ENCODE assay signal across 9 cellular contexts in genomic region chr11:5691963-5692358, GRCh38. TPM values are rescaled to one million over a fixed set of nuclear protein-coding genes. Genes with fewer than 3 reads are reported as not detected.
DNase-seq lines count a peak whose midpoint lies in the region; ATAC-seq lines count a peak whose summit lies in the region.
"Had no signal": no experiment of that assay in that cellular context is flagged by ENCODE, and none has a peak within 500 bp of the region (broad histone marks: within the 10 kb centered on the region; RNA-seq: fewer than 3 reads in every experiment).

No MANE protein-coding gene starts in this region.

- no peak overlapping the region for H2BK12ac ChIP-seq in mesenchymal stem cell (ENCODE audit: low read length in 2 of 2)

- H3K4me3 ChIP-seq in right cardiac atrium (ENCODE audit: low read length) = peak overlapping the region; percentile 83
- H3K4me3 ChIP-seq in mesenchymal stem cell (ENCODE audit: insufficient read depth in 1 of 2, low read depth in 1 of 2, low read length in 2 of 2) = peak overlapping the region in 1 of 2 experiments; percentile 86

- H3K4me1 ChIP-seq in right cardiac atrium (ENCODE audit: control insufficient read depth, insufficient read depth, low read length) (no peaks in the 10 kb centered on the region), mesenchymal stem cell (ENCODE audit: control insufficient read depth, insufficient read depth, low read depth, low read length) (peaks cover 7% of the 10 kb centered on the region)

- no peak for DNase-seq in right cardiac atrium
- DNase-seq in cardiac septum (ENCODE audit: low spot score) = no peak
- no peak for DNase-seq in activated CD4-positive, alpha-beta memory T cell treated with anti-CD3 and anti-CD28 coated beads, Interleukin-2, amount 10 ng/mL, durations not matched to agents 7 days and 5 days
- no peak for DNase-seq in mesenchymal stem cell
- no peak for DNase-seq in head of caudate nucleus
- DNase-seq in dermis blood vessel endothelial cell = no peak
- DNase-seq in stimulated activated CD4-positive, alpha-beta T cell treated with anti-CD3 and anti-CD28 coated beads, Interleukin-12 subunit alpha, Interleukin-12 subunit beta, amount 100 ng/mL, for 4 hours = no peak
- no peak for DNase-seq in stimulated activated CD4-positive, alpha-beta T cell treated with anti-CD3 and anti-CD28 coated beads, Interleukin-4, amount 100 ng/mL, for 4 hours

- ATAC-seq in right cardiac atrium = no peak

- POLR2A ChIA-PET in activated CD4-positive, alpha-beta memory T cell treated with anti-CD3 and anti-CD28 coated beads, Interleukin-2, amount 10 ng/mL, durations not matched to agents 7 days and 5 days (lab: Charles Lee) = interaction anchor here (1.0 to 3.2 kb wide), 2 partner anchors 9 to 13 kb away, joined by 3 to 15 read pairs; no protein-coding TSS in a partner anchor

- peaks cover 44% of the 10 kb centered on the region for H3K4me1 Mint-ChIP-seq in activated CD4-positive, alpha-beta memory T cell treated with anti-CD3 and anti-CD28 coated beads, Interleukin-2, amount 10 ng/mL, durations not matched to agents 7 days and 5 days

- H3K27me3 Mint-ChIP-seq in activated CD4-positive, alpha-beta memory T cell treated with anti-CD3 and anti-CD28 coated beads, Interleukin-2, amount 10 ng/mL, durations not matched to agents 7 days and 5 days = no peaks in the 10 kb centered on the region

- no peak overlapping the region for H4K8ac ChIP-seq in mesenchymal stem cell (ENCODE audit: low read length)

- no peak overlapping the region for H3K4ac ChIP-seq in mesenchymal stem cell (ENCODE audit: low read depth in 1 of 2, low read length in 2 of 2)

- peak overlapping the region; percentile 98 for H3K9ac ChIP-seq in mesenchymal stem cell (ENCODE audit: low read length)

- no peak overlapping the region for H2AK5ac ChIP-seq in mesenchymal stem cell (ENCODE audit: low read length, severe bottlenecking)

- H3K4me3 Mint-ChIP-seq in activated CD4-positive, alpha-beta memory T cell treated with anti-CD3 and anti-CD28 coated beads, Interleukin-2, amount 10 ng/mL, durations not matched to agents 7 days and 5 days = peak overlapping the region; percentile 96

- no peak overlapping the region for H3K23ac ChIP-seq in mesenchymal stem cell (ENCODE audit: low read length in 2 of 2)

- CTCF ChIA-PET in activated CD4-positive, alpha-beta memory T cell treated with anti-CD3 and anti-CD28 coated beads, Interleukin-2, amount 10 ng/mL, durations not matched to agents 7 days and 5 days (lab: Charles Lee) = no interaction called here

- H3K36me3 ChIP-seq in mesenchymal stem cell (ENCODE audit: control insufficient read depth in 1 of 2, insufficient read depth in 2 of 2, low read depth in 1 of 2, low read length in 2 of 2) = peaks cover 10 to 37% of the 10 kb centered on the region in 2 experiments

- no peak overlapping the region for H3K4me2 ChIP-seq in mesenchymal stem cell (ENCODE audit: low read length, poor library complexity, severe bottlenecking)

- no peaks in the 10 kb centered on the region for H3K27me3 ChIP-seq in right cardiac atrium (ENCODE audit: control insufficient read depth, insufficient read depth)
- no peaks in the 10 kb centered on the region for H3K27me3 ChIP-seq in mesenchymal stem cell (ENCODE audit: control insufficient read depth in 1 of 2, insufficient read depth in 1 of 2, low read length in 2 of 2)

- H3K27ac Mint-ChIP-seq in activated CD4-positive, alpha-beta memory T cell treated with anti-CD3 and anti-CD28 coated beads, Interleukin-2, amount 10 ng/mL, durations not matched to agents 7 days and 5 days = peak overlapping the region; percentile 94

- no peak overlapping the region for H2AFZ ChIP-seq in mesenchymal stem cell (ENCODE audit: low read depth, low read length)

- no peak overlapping the region for H4K91ac ChIP-seq in mesenchymal stem cell (ENCODE audit: low read length)

- H3K9me3 ChIP-seq in right cardiac atrium (ENCODE audit: control insufficient read depth, low read length) = no peaks in the 10 kb centered on the region
- H3K9me3 ChIP-seq in mesenchymal stem cell (ENCODE audit: control insufficient read depth, low read length) = no peaks in the 10 kb centered on the region

- no peak overlapping the region for H2BK120ac ChIP-seq in mesenchymal stem cell (ENCODE audit: low read depth, low read length)

- no peak overlapping the region for H2BK5ac ChIP-seq in mesenchymal stem cell (ENCODE audit: low read depth, low read length, poor library complexity, severe bottlenecking)

- intact Hi-C loops in right cardiac atrium (cut with DNase I) = no loop called here
- intact Hi-C loops in cardiac septum (cut with DNase I) = no loop called here
- intact Hi-C loops in head of caudate nucleus (cut with DNase I) = no loop called here

- no peak overlapping the region for H3K18ac ChIP-seq in mesenchymal stem cell (ENCODE audit: low read depth in 1 of 2, low read length in 2 of 2)

- H3K14ac ChIP-seq in mesenchymal stem cell (ENCODE audit: low read length in 2 of 2) = no peak overlapping the region

- H3K79me1 ChIP-seq in mesenchymal stem cell (replicated peaks; ENCODE audit: low read length, poor library complexity, severe bottlenecking) = peaks cover 19% of the 10 kb centered on the region

- no peaks in the 10 kb centered on the region for H3K9me3 Mint-ChIP-seq in activated CD4-positive, alpha-beta memory T cell treated with anti-CD3 and anti-CD28 coated beads, Interleukin-2, amount 10 ng/mL, durations not matched to agents 7 days and 5 days

- peaks cover 56% of the 10 kb centered on the region for H3K36me3 Mint-ChIP-seq in activated CD4-positive, alpha-beta memory T cell treated with anti-CD3 and anti-CD28 coated beads, Interleukin-2, amount 10 ng/mL, durations not matched to agents 7 days and 5 days (ENCODE audit: low read depth)

- no peak overlapping the region for H2BK15ac ChIP-seq in mesenchymal stem cell (ENCODE audit: low read depth, poor library complexity, severe bottlenecking)

- H3K27ac ChIP-seq in right cardiac atrium (ENCODE audit: low read length) (no peak overlapping the region), mesenchymal stem cell (ENCODE audit: low read length, poor library complexity, severe bottlenecking) (no peak overlapping the region)

- 58% methylated on average over 3 of the region's 3 CpGs for WGBS in right cardiac atrium
- 100% methylated on average over 1 of the region's 3 CpGs for WGBS in mesenchymal stem cell

RNA-seq across cellular contexts. Expression of gene TRIM22, which starts 2.4 kb away (rescaled TPM):
- total RNA-seq in right cardiac atrium (10 to 100 TPM; 23.1 to 24.2 (median 24.1) TPM), cardiac septum (16.1 TPM), dermis blood vessel endothelial cell (133 and 143 TPM in 2 replicates)
- polyA plus RNA-seq in right cardiac atrium = 14.4 TPM
- 100 to 1,000 TPM; 213 to 221 TPM for total RNA-seq in activated CD4-positive, alpha-beta memory T cell treated with anti-CD3 and anti-CD28 coated beads, Interleukin-2, amount 10 ng/mL, durations not matched to agents 7 days and 5 days
- 57.4 TPM for polyA plus RNA-seq in mesenchymal stem cell (2013, experiment 1 of 2)
- 57.6 TPM for polyA plus RNA-seq in mesenchymal stem cell (2013, experiment 2 of 2)

RNA-seq across cellular contexts. Expression of gene TRIM5, which starts 7.1 kb away (rescaled TPM):
- 10 to 100 TPM in 2 of 4 donors, 1 to 10 TPM in 2; 7.9 to 11.7 (median 9.6) TPM for total RNA-seq in right cardiac atrium
- 6.3 TPM for polyA plus RNA-seq in right cardiac atrium
- 6.4 TPM for total RNA-seq in cardiac septum
- total RNA-seq in activated CD4-positive, alpha-beta memory T cell treated with anti-CD3 and anti-CD28 coated beads, Interleukin-2, amount 10 ng/mL, durations not matched to agents 7 days and 5 days = 10 to 100 TPM; 33.5 to 33.9 TPM
- polyA plus RNA-seq in mesenchymal stem cell (2013, experiment 1 of 2) = 37.1 TPM
- polyA plus RNA-seq in mesenchymal stem cell (2013, experiment 2 of 2) = 38.1 TPM
- total RNA-seq in dermis blood vessel endothelial cell = 83.0 and 86.6 TPM in 2 replicates

RNA-seq across cellular contexts. Expression of gene OR56B1, which starts 44.3 kb away (rescaled TPM):
- total RNA-seq in right cardiac atrium (not detected), cardiac septum (not detected), dermis blood vessel endothelial cell (not detected in 2 replicates)
- not detected for polyA plus RNA-seq in right cardiac atrium
- total RNA-seq in activated CD4-positive, alpha-beta memory T cell treated with anti-CD3 and anti-CD28 coated beads, Interleukin-2, amount 10 ng/mL, durations not matched to agents 7 days and 5 days = under 1 TPM; 0.30 to 0.50 TPM
- not detected for polyA plus RNA-seq in mesenchymal stem cell (2013, experiment 1 of 2)
- polyA plus RNA-seq in mesenchymal stem cell (2013, experiment 2 of 2) = not detected
- total RNA-seq: HT1080 had no signal
